Comparison of ENCODE assay signal across 10 cellular contexts in genomic region chr14:30330452-30330851, GRCh38.
DNase-seq lines count a peak whose midpoint lies in the region; ATAC-seq and TF ChIP-seq lines count a peak whose summit lies in the region.
"Had no signal": no experiment of that assay in that cellular context is flagged by ENCODE, and none has a peak within 500 bp of the region (broad histone marks: within the 10 kb centered on the region; RNA-seq: fewer than 3 reads in every experiment).

No MANE protein-coding gene starts in this region.

- TF ChIP-seq CTCF in heart right ventricle (IDR thresholded peaks at IDR 0.05) (peak in 5 of 9 donors; percentile 10 to 34 (median 18)), epithelial cell of proximal tubule (conservative IDR thresholded peaks at IDR 0.05; ENCODE audit: low read depth, low read length) (peak; percentile 57), upper lobe of right lung (IDR thresholded peaks at IDR 0.05) (peak; percentile 38)

- DNase-seq in heart right ventricle: no peak
- no peak for DNase-seq in right cardiac atrium
- peak; percentile 5 for DNase-seq in NT2/D1 (ENCODE audit: low read depth, low spot score)
- DNase-seq in epithelial cell of proximal tubule (ENCODE audit: low read depth): no peak
- no peak for DNase-seq in upper lobe of right lung
- DNase-seq: activated CD4-positive, alpha-beta T cell treated with anti-CD3 and anti-CD28 coated beads, Interleukin-2, amount 50 U/mL, for 4 hours; amniotic stem cell had no signal

- intact Hi-C loops in heart right ventricle (cut with DNase I): no loop called here
- intact Hi-C loops in right cardiac atrium (cut with DNase I): no loop called here
- intact Hi-C loops in upper lobe of right lung (cut with DNase I): no loop called here

- ATAC-seq in heart right ventricle: no peak
- ATAC-seq in right cardiac atrium: no peak
- ATAC-seq in upper lobe of right lung: no peak
- no peak for ATAC-seq in GM21360 (IDR thresholded peaks at IDR 0.05; ENCODE audit: unreplicated experiment)
- ATAC-seq in HG03159 (IDR thresholded peaks at IDR 0.05; ENCODE audit: unreplicated experiment): no peak
- ATAC-seq in HG03108 (IDR thresholded peaks at IDR 0.05; ENCODE audit: unreplicated experiment): no peak

- no peak overlapping the region for H3K4me3 ChIP-seq in heart right ventricle
- no peak overlapping the region for H3K4me3 ChIP-seq in right cardiac atrium (ENCODE audit: low read length)
- H3K4me3 ChIP-seq in NT2/D1 (ENCODE audit: insufficient read length, low read depth): no peak overlapping the region
- H3K4me3 ChIP-seq in epithelial cell of proximal tubule (ENCODE audit: low read depth, low read length): no peak overlapping the region
- H3K4me3 ChIP-seq in upper lobe of right lung: no peak overlapping the region

- no peak overlapping the region for H3K9ac ChIP-seq in NT2/D1 (ENCODE audit: insufficient read length, low read depth)

- peaks cover 0 to 10% (median 0%) of the 10 kb centered on the region in 11 donors for H3K9me3 ChIP-seq in heart right ventricle
- H3K9me3 ChIP-seq in right cardiac atrium (ENCODE audit: control insufficient read depth, low read length): no peaks in the 10 kb centered on the region
- H3K9me3 ChIP-seq in NT2/D1 (ENCODE audit: insufficient read depth, low read length): no peaks in the 10 kb centered on the region
- H3K9me3 ChIP-seq in upper lobe of right lung: no peaks in the 10 kb centered on the region

- no peaks in the 10 kb centered on the region for H3K36me3 ChIP-seq in heart right ventricle
- no peaks in the 10 kb centered on the region for H3K36me3 ChIP-seq in NT2/D1 (ENCODE audit: insufficient read depth, insufficient read length, low read length)
- H3K36me3 ChIP-seq in upper lobe of right lung: no peaks in the 10 kb centered on the region

- H3K27ac ChIP-seq in heart right ventricle: no peak overlapping the region
- H3K27ac ChIP-seq in right cardiac atrium (ENCODE audit: low read length): no peak overlapping the region
- no peak overlapping the region for H3K27ac ChIP-seq in upper lobe of right lung

- H3K27me3 ChIP-seq in heart right ventricle: no peaks in the 10 kb centered on the region
- no peaks in the 10 kb centered on the region for H3K27me3 ChIP-seq in right cardiac atrium (ENCODE audit: control insufficient read depth, insufficient read depth)
- no peaks in the 10 kb centered on the region for H3K27me3 ChIP-seq in NT2/D1 (ENCODE audit: insufficient read depth, insufficient read length)
- H3K27me3 ChIP-seq in upper lobe of right lung: no peaks in the 10 kb centered on the region

- H3K4me1 ChIP-seq in heart right ventricle (no peaks in the 10 kb centered on the region), right cardiac atrium (ENCODE audit: control insufficient read depth, insufficient read depth, low read length) (no peaks in the 10 kb centered on the region), NT2/D1 (ENCODE audit: insufficient read depth, insufficient read length) (no peaks in the 10 kb centered on the region), upper lobe of right lung (no peaks in the 10 kb centered on the region)
